Comparison of ENCODE assay signal across 1 cellular context in the genomic region with DNA sequence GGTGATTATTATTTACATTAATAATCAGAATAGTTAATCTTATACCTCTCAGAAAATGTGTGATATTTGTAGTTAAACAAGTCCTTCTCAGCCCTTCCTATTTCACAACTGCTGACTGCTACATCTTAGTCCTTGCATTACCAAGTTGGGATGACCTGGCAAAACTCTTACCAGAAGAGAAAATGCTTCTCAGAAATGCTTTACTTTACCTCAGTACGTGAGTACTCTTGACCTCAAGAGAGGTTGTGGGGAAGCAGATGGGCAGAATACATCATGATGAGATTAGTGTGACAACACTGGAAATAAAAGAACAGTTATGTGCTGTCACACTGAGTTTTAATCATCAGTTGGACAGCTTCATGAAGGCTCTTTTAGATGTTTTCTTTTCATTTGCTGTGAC.
TF ChIP-seq lines count a peak whose summit lies in the region.

No MANE protein-coding gene starts in this region.

TF ChIP-seq in SK-N-SH treated with all-trans-retinoic acid at 6 μM for 48 hours, 23 proteins besides CTCF, POLR2A, EP300 and RAD21 (continued from another document):
- TF ChIP-seq, protein P1, sequence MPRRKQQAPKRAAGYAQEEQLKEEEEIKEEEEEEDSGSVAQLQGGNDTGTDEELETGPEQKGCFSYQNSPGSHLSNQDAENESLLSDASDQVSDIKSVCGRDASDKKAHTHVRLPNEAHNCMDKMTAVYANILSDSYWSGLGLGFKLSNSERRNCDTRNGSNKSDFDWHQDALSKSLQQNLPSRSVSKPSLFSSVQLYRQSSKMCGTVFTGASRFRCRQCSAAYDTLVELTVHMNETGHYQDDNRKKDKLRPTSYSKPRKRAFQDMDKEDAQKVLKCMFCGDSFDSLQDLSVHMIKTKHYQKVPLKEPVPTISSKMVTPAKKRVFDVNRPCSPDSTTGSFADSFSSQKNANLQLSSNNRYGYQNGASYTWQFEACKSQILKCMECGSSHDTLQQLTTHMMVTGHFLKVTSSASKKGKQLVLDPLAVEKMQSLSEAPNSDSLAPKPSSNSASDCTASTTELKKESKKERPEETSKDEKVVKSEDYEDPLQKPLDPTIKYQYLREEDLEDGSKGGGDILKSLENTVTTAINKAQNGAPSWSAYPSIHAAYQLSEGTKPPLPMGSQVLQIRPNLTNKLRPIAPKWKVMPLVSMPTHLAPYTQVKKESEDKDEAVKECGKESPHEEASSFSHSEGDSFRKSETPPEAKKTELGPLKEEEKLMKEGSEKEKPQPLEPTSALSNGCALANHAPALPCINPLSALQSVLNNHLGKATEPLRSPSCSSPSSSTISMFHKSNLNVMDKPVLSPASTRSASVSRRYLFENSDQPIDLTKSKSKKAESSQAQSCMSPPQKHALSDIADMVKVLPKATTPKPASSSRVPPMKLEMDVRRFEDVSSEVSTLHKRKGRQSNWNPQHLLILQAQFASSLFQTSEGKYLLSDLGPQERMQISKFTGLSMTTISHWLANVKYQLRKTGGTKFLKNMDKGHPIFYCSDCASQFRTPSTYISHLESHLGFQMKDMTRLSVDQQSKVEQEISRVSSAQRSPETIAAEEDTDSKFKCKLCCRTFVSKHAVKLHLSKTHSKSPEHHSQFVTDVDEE (CRISPR knock-in tag; IDR thresholded peaks at IDR 0.05): no peak
- TF ChIP-seq ZFP3 (CRISPR knock-in tag; IDR thresholded peaks at IDR 0.05): no peak
- TF ChIP-seq ZFP30 (CRISPR knock-in tag; IDR thresholded peaks at IDR 0.05): no peak
- TF ChIP-seq ZC3H10 (CRISPR knock-in tag; IDR thresholded peaks at IDR 0.05): no peak
- no peak for TF ChIP-seq BACH2 (CRISPR knock-in tag; IDR thresholded peaks at IDR 0.05; ENCODE audit: borderline replicate concordance)
- no peak for TF ChIP-seq SNAI2 (CRISPR knock-in tag; IDR thresholded peaks at IDR 0.05)
- TF ChIP-seq OSR1 (CRISPR knock-in tag; IDR thresholded peaks at IDR 0.05): no peak
- TF ChIP-seq ARNTL (CRISPR knock-in tag; IDR thresholded peaks at IDR 0.05; ENCODE audit: borderline replicate concordance, low read depth): no peak
- no peak for TF ChIP-seq CSDC2 (CRISPR knock-in tag; IDR thresholded peaks at IDR 0.05)
- TF ChIP-seq, protein P2, sequence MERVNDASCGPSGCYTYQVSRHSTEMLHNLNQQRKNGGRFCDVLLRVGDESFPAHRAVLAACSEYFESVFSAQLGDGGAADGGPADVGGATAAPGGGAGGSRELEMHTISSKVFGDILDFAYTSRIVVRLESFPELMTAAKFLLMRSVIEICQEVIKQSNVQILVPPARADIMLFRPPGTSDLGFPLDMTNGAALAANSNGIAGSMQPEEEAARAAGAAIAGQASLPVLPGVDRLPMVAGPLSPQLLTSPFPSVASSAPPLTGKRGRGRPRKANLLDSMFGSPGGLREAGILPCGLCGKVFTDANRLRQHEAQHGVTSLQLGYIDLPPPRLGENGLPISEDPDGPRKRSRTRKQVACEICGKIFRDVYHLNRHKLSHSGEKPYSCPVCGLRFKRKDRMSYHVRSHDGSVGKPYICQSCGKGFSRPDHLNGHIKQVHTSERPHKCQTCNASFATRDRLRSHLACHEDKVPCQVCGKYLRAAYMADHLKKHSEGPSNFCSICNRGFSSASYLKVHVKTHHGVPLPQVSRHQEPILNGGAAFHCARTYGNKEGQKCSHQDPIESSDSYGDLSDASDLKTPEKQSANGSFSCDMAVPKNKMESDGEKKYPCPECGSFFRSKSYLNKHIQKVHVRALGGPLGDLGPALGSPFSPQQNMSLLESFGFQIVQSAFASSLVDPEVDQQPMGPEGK (CRISPR knock-in tag; IDR thresholded peaks at IDR 0.05; ENCODE audit: borderline replicate concordance): no peak
- TF ChIP-seq TOX (CRISPR knock-in tag; IDR thresholded peaks at IDR 0.05; ENCODE audit: borderline replicate concordance): no peak
- no peak for TF ChIP-seq RARB (CRISPR knock-in tag; IDR thresholded peaks at IDR 0.05)
TF ChIP-seq in SK-N-SH treated with all-trans-retinoic acid at 6 μM for 48 hours: peak in this region for 0.
